ENCODE assay signal across 1 cellular context in genomic region chr6:156791261-156791850, GRCh38.
TF ChIP-seq lines count a peak whose summit lies in the region.

No MANE protein-coding gene starts in this region.

TF ChIP-seq in GM12878, 131 proteins besides CTCF, POLR2A, EP300 and RAD21 (continued from another document and continues in another):
- TF ChIP-seq SKIL (IDR thresholded peaks at IDR 0.05; ENCODE audit: low read depth, poor library complexity, severe bottlenecking) (peak; percentile 68), CBX3 (IDR thresholded peaks at IDR 0.05; ENCODE audit: borderline replicate concordance, low read depth) (no peak), MAX (IDR thresholded peaks at IDR 0.05; ENCODE audit: low read depth, low read length) (peak; percentile 16; the same call in 1 of the 2 replicates), YBX1 (IDR thresholded peaks at IDR 0.05) (no peak), ZBED1 (IDR thresholded peaks at IDR 0.05; ENCODE audit: borderline replicate concordance) (no peak), ZNF384 (IDR thresholded peaks at IDR 0.05; ENCODE audit: borderline replicate concordance, low read depth, low read length) (no peak), HDAC6 (IDR thresholded peaks at IDR 0.05; ENCODE audit: unreplicated experiment) (no peak), CEBPB (IDR thresholded peaks at IDR 0.05; ENCODE audit: borderline replicate concordance in 1 of 2, low read depth in 2 of 2, low read length in 2 of 2) (no peak), ASH2L (IDR thresholded peaks at IDR 0.05; ENCODE audit: borderline replicate concordance, low read depth) (no peak), CBX5 (IDR thresholded peaks at IDR 0.05; ENCODE audit: low read depth) (no peak), SIN3A (IDR thresholded peaks at IDR 0.05; ENCODE audit: low read depth, low read length) (peak; percentile 55; the same call in 1 of the 2 replicates), JUND (IDR thresholded peaks at IDR 0.05; ENCODE audit: low read depth, low read length) (no peak), ZNF274 (IDR thresholded peaks at IDR 0.05; ENCODE audit: insufficient read depth, insufficient read length) (no peak), ATF7 (IDR thresholded peaks at IDR 0.05; ENCODE audit: low read depth) (peak; percentile 74; the same call in 1 of the 2 replicates), NFYA (IDR thresholded peaks at IDR 0.05; ENCODE audit: borderline replicate concordance, low read depth, low read length) (no peak), BRCA1 (IDR thresholded peaks at IDR 0.05; ENCODE audit: low read depth, low read length) (no peak), ZNF217 (IDR thresholded peaks at IDR 0.05) (no peak), CREB1 (IDR thresholded peaks at IDR 0.05; ENCODE audit: low read depth) (0 out of 2 replicates have a peak, but pooled peaks have one; percentile 14), SMAD5 (IDR thresholded peaks at IDR 0.05; ENCODE audit: low read depth) (no peak), CBFB (IDR thresholded peaks at IDR 0.05; ENCODE audit: low read depth) (no peak), TCF3 (IDR thresholded peaks at IDR 0.05; ENCODE audit: borderline replicate concordance, insufficient read depth, low read depth, low read length) (no peak), PRDM15 (CRISPR knock-in tag; IDR thresholded peaks at IDR 0.05) (no peak), IKZF2 (IDR thresholded peaks at IDR 0.05) (peak; percentile 57 to 73; a peak in 2 of 4 replicates), MYB (IDR thresholded peaks at IDR 0.05; ENCODE audit: borderline replicate concordance, low read depth, low read length) (no peak), RELB (IDR thresholded peaks at IDR 0.05; ENCODE audit: low read depth) (peak; percentile 78), ESRRA (IDR thresholded peaks at IDR 0.05; ENCODE audit: low read length) (peak; percentile 93), ZBTB11 (CRISPR knock-in tag; IDR thresholded peaks at IDR 0.05) (no peak), SRF (IDR thresholded peaks at IDR 0.05; ENCODE audit: low read depth in 2 of 2, low read length in 2 of 2) (no peak), MEF2A (IDR thresholded peaks at IDR 0.05; ENCODE audit: insufficient read depth, low read depth, low read length) (no peak), CHD4 (IDR thresholded peaks at IDR 0.05) (no peak), SMC3 (IDR thresholded peaks at IDR 0.05; ENCODE audit: borderline replicate concordance, low read length) (no peak), USF1 (IDR thresholded peaks at IDR 0.05; ENCODE audit: borderline replicate concordance, extremely low read length, insufficient read depth, low read depth, low read length) (no peak), GABPA (IDR thresholded peaks at IDR 0.05; ENCODE audit: low read depth) (no peak), KDM1A (IDR thresholded peaks at IDR 0.05; ENCODE audit: borderline replicate concordance) (no peak), STAT1 (conservative IDR thresholded peaks at IDR 0.05) (no peak), MTA3 (IDR thresholded peaks at IDR 0.05; ENCODE audit: borderline replicate concordance, low read length) (no peak), RCOR1 (conservative IDR thresholded peaks at IDR 0.05; ENCODE audit: low read depth, low read length) (0 out of 2 replicates have a peak, but pooled peaks have one; percentile 9), ZBTB4 (CRISPR knock-in tag; IDR thresholded peaks at IDR 0.05) (no peak), DPF2 (IDR thresholded peaks at IDR 0.05) (no peak), BCLAF1 (IDR thresholded peaks at IDR 0.05) (no peak), HDAC2 (IDR thresholded peaks at IDR 0.05) (no peak), SREBF2 (IDR thresholded peaks at IDR 0.05; ENCODE audit: low read length) (no peak), LARP7 (IDR thresholded peaks at IDR 0.05) (no peak), BCL11A (IDR thresholded peaks at IDR 0.05; ENCODE audit: low read depth, low read length) (no peak), NR2C2 (IDR thresholded peaks at IDR 0.05; ENCODE audit: borderline replicate concordance, control insufficient read depth, insufficient read length, low read depth) (no peak), EGR1 (IDR thresholded peaks at IDR 0.05; ENCODE audit: borderline replicate concordance in 1 of 2, low read depth in 2 of 2, low read length in 2 of 2) (no peak), STAT3 (IDR thresholded peaks at IDR 0.05; ENCODE audit: low read depth, low read length) (0 out of 2 replicates have a peak, but pooled peaks have one; percentile 70), CREM (IDR thresholded peaks at IDR 0.05; ENCODE audit: low read depth) (0 out of 2 replicates have a peak, but pooled peaks have one; percentile 16), ZNF207 (IDR thresholded peaks at IDR 0.05; ENCODE audit: borderline replicate concordance) (no peak), KAT2A (conservative IDR thresholded peaks at IDR 0.05; ENCODE audit: control insufficient read depth, low read depth, low read length) (no peak), SMARCA5 (IDR thresholded peaks at IDR 0.05) (0 out of 2 replicates have a peak, but pooled peaks have one; percentile 11)
